In the genomic region with DNA sequence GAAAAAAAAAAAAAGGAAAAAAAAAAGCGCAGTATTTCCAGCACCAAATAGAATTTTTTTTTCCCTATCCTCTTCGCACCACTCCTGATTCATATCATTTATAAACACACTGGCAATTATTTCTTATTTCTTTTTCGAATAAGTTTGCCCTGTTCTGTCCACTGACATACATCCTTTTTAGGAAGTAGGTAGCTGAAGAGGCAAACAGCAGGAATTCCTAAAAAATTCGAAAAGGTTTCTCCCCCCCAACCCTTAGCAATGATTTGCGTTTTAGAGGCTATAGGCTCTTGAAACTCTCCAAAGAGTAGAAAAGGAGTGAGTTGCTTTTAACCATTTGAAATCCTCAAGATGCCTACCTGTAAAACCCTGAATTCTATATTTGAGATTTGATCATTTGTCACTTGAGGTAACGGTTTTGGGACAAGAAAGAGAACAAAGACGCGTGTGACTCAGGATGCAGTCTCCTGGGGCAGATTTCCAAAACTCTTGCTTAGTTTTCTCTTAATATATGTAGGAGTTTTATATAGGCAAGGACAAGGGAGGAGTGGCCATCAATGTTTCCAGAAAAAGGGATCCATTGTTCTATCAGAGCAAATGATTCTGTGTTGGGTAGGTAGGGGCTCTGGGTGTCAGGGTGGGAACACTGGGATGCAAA, we compare ENCODE assay signal across 10 cellular contexts. TPM values are rescaled to one million over a fixed set of nuclear protein-coding genes. Genes with fewer than 3 reads are reported as not detected.
DNase-seq lines count a peak whose midpoint lies in the region; ATAC-seq, FAIRE-seq and TF ChIP-seq lines count a peak whose summit lies in the region.
"Had no signal": no experiment of that assay in that cellular context is flagged by ENCODE, and none has a peak within 500 bp of the region (broad histone marks: within the 10 kb centered on the region; RNA-seq: fewer than 3 reads in every experiment).

No MANE protein-coding gene starts in this region.

- H3K36me3 ChIP-seq in bronchial epithelial cell (ENCODE audit: control insufficient read depth, insufficient read depth, low read length) (peaks cover 2% of the 10 kb centered on the region), mesendoderm (ENCODE audit: control insufficient read depth, insufficient read depth, low read length) (peaks cover 3% of the 10 kb centered on the region), transverse colon (no peaks in the 10 kb centered on the region)

- H3K4me3 ChIP-seq in bronchial epithelial cell (ENCODE audit: low read depth, low read length) (peak overlapping the region; percentile 48), mesendoderm (ENCODE audit: low read length) (no peak overlapping the region), transverse colon (peak overlapping the region in 3 of 4 donors; percentile 80 to 83 (median 82))

- no peak for TF ChIP-seq CTCF in bronchial epithelial cell (IDR thresholded peaks at IDR 0.05; ENCODE audit: insufficient read depth, low read length, severe bottlenecking)
- no peak for TF ChIP-seq CTCF in transverse colon (IDR thresholded peaks at IDR 0.05)

- H3K23ac ChIP-seq in mesendoderm (ENCODE audit: low read length) = no peak overlapping the region

- H3K27me3 ChIP-seq in bronchial epithelial cell (ENCODE audit: control insufficient read depth, insufficient read depth, low read length) = no peaks in the 10 kb centered on the region
- no peaks in the 10 kb centered on the region for H3K27me3 ChIP-seq in mesendoderm (ENCODE audit: insufficient read depth, low read length, poor library complexity)
- no peaks in the 10 kb centered on the region for H3K27me3 ChIP-seq in transverse colon

- H3K27ac Mint-ChIP-seq in activated T-cell treated with anti-CD3 and anti-CD28 coated beads, Interleukin-2, amount 50 U/mL, for 72 hours = no peak overlapping the region

- H3K27ac ChIP-seq in mesendoderm (ENCODE audit: low read depth, low read length) (no peak overlapping the region), transverse colon (peak overlapping the region; percentile 95 to 97 (median 96))

- H3K36me3 Mint-ChIP-seq in activated T-cell treated with anti-CD3 and anti-CD28 coated beads, Interleukin-2, amount 50 U/mL, for 72 hours (ENCODE audit: insufficient read depth in 2 of 2) = peaks cover 0 to 2% of the 10 kb centered on the region in 2 donors

- H3K27me3 Mint-ChIP-seq in activated T-cell treated with anti-CD3 and anti-CD28 coated beads, Interleukin-2, amount 50 U/mL, for 72 hours (ENCODE audit: low read depth) = peaks cover 72% of the 10 kb centered on the region

- H3K18ac ChIP-seq in mesendoderm (ENCODE audit: low read length) = peak overlapping the region; percentile 95

- no peak for ATAC-seq in activated T-cell treated with anti-CD3 and anti-CD28 coated beads, Interleukin-2, amount 50 U/mL, for 72 hours (replicated peaks in 1 of 2)
- ATAC-seq in HG03097 (IDR thresholded peaks at IDR 0.05; ENCODE audit: low FRiP score, unreplicated experiment) (no peak), HG02840 (IDR thresholded peaks at IDR 0.05; ENCODE audit: low FRiP score, unreplicated experiment) (no peak)

- peak overlapping the region; percentile 47 for H2BK120ac ChIP-seq in mesendoderm (ENCODE audit: low read depth, low read length)

- intact Hi-C loops in transverse colon (cut with DNase I; ENCODE audit: low total_unique reads) = no loop called here

- peak overlapping the region; percentile 83 for H3K4ac ChIP-seq in mesendoderm (ENCODE audit: low read depth, low read length)

- no peaks in the 10 kb centered on the region for H3K9me3 ChIP-seq in transverse colon

- in situ Hi-C loops in transverse colon (cut with MboI; ENCODE audit: low pct_ligation_motif_present in 1 of 4, low pct_unique_long_range_greater_than_20kb in 1 of 4, low sequenced_read_pairs in 3 of 4) = no loop called here

- peaks cover 13% of the 10 kb centered on the region for H3K4me1 ChIP-seq in mesendoderm (ENCODE audit: control insufficient read depth, low read depth, low read length)
- H3K4me1 ChIP-seq in transverse colon = peaks cover 4 to 40% (median 19%) of the 10 kb centered on the region in 4 donors

- H3K9me3 Mint-ChIP-seq in activated T-cell treated with anti-CD3 and anti-CD28 coated beads, Interleukin-2, amount 50 U/mL, for 72 hours = no peaks in the 10 kb centered on the region

- H2AK5ac ChIP-seq in mesendoderm (ENCODE audit: low read length) = no peak overlapping the region

- no peak overlapping the region for H2BK5ac ChIP-seq in mesendoderm (ENCODE audit: low read length)

- no peak overlapping the region for H4K5ac ChIP-seq in mesendoderm (ENCODE audit: low read length)

- peaks cover 16% of the 10 kb centered on the region for H3K79me2 ChIP-seq in mesendoderm (ENCODE audit: control insufficient read depth, insufficient read depth, low read length)

- no peak overlapping the region for H3K56ac ChIP-seq in mesendoderm (ENCODE audit: low read length)

- no CpG with 5 or more reads among the region's 8 CpGs for whole genome bisulfite sequencing in mesendoderm (ENCODE audit: extremely low coverage, insufficient coverage, low lambda C conversion rate)
- whole genome bisulfite sequencing in transverse colon (ENCODE audit: low coverage in 1 of 2), 2 donors = 31 to 40% methylated on average over 8 of the region's 8 CpGs

- no peak for FAIRE-seq in bronchial epithelial cell (lab: Jason Lieb, UNC)

- no peak for TF ChIP-seq EP300 in transverse colon (IDR thresholded peaks at IDR 0.05; ENCODE audit: low read depth)

- TF ChIP-seq POLR2A in transverse colon (IDR thresholded peaks at IDR 0.05) = no peak

- DNase-seq in activated T-cell treated with anti-CD3 and anti-CD28 coated beads, Interleukin-2, amount 50 U/mL, for 72 hours = no peak
- DNase-seq in activated T-cell treated with anti-CD3 and anti-CD28 coated beads, Interleukin-2, amount 50 U/mL, for 1 hour = no peak
- DNase-seq in bronchial epithelial cell (ENCODE audit: low read depth) = no peak
- DNase-seq in mesendoderm = no peak
- DNase-seq in transverse colon = no peak
- DNase-seq in NK-92 (lab: John Stamatoyannopoulos, UW; ENCODE audit: unreplicated experiment) = no peak
- DNase-seq: COR-L47, NCI-H524 treated with DMSO at 0.1 percent for 48 hours had no signal

- H3K9ac ChIP-seq in mesendoderm (ENCODE audit: low read length) = no peak overlapping the region

- H2BK15ac ChIP-seq in mesendoderm (replicated peaks; ENCODE audit: low read depth) = peak overlapping the region; percentile 87

- H4K8ac ChIP-seq in mesendoderm (ENCODE audit: low read depth, low read length) = no peak overlapping the region

- H3K4me1 Mint-ChIP-seq in activated T-cell treated with anti-CD3 and anti-CD28 coated beads, Interleukin-2, amount 50 U/mL, for 72 hours (ENCODE audit: low read depth) = peaks cover 14% of the 10 kb centered on the region

- no peak overlapping the region for H3K4me2 ChIP-seq in mesendoderm (ENCODE audit: low read length)

- peak overlapping the region; percentile 67 to 72 for H3K4me3 Mint-ChIP-seq in activated T-cell treated with anti-CD3 and anti-CD28 coated beads, Interleukin-2, amount 50 U/mL, for 72 hours

- peaks cover 4% of the 10 kb centered on the region for H3K79me1 ChIP-seq in mesendoderm (ENCODE audit: low read length)

RNA-seq across cellular contexts. Expression of a gene that starts 0.5 kb away (rescaled TPM):
- total RNA-seq in activated T-cell treated with anti-CD3 and anti-CD28 coated beads, Interleukin-2, amount 50 U/mL, for 72 hours = not detected
- 1.3 and 2.6 TPM in 2 replicates for total RNA-seq in bronchial epithelial cell
- 267 TPM for polyA plus RNA-seq in mesendoderm (2013, experiment 1 of 2)
- polyA plus RNA-seq in mesendoderm (2013, experiment 2 of 2) = 258 TPM
- total RNA-seq in transverse colon = 100 to 1,000 TPM in 1 of 4 donors, 10 to 100 TPM in 3; 37.0 to 146 (median 58.0) TPM

Comparison
In these comparisons a context has a peak if more than half of its experiments do, and no peak if none do; other contexts are left out.
1. RNA of a gene that starts 0.5 kb away (total RNA-seq): 37.0 to 146 TPM in transverse colon; 1.3 to 2.6 TPM in bronchial epithelial cell and not detected in activated T-cell treated with anti-CD3 and anti-CD28 coated beads, Interleukin-2, amount 50 U/mL, for 72 hours; every median in the first group is over 10 times any median in the second.